ENCODE assay signal across 8 cellular contexts in the genomic region with DNA sequence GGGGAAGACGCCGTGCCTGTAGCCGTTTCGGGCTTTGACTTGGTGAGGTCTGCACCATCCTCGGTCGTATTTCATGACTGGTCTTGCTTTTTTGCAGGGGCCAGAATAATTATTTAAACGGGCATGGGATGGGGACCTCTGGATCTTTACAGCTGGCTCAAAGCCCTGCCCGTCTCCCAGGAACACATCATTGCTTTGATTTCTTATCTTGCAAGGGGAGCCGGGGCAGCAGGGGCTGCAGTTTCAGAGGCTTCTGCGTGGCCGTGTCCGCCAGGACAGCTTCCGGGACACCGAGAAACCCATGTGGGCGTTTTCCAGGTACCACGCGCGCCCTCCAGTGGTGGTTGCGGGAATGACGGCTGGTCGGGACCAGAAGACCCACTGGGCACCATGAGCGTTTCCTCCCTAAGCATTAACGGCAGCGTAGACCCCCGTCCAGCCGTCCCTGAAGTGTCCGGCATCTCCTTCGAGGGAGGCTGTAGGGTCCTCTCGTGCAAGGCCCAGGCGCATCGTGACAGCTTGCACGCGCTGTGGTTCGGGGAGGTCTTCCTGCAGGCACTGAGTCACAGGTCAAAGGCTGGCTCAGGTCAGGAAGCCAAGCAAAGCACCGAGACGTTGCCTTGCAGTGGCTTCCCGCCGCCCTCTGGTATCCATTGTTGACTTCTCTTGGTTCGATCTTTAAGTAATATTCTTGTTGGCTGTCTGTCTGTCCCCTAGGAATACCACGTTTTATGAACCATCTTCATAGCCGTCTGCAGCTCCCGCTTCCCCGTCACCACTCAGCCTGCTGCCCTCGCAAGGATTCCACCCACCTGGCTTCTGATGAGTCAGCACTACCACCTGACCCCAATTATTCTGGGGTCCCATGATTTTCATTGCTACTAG. TPM values are rescaled to one million over a fixed set of nuclear protein-coding genes. Genes with fewer than 3 reads are reported as not detected.
DNase-seq lines count a peak whose midpoint lies in the region; ATAC-seq, FAIRE-seq and TF ChIP-seq lines count a peak whose summit lies in the region.

No MANE protein-coding gene starts in this region.

- POLR2A ChIA-PET in IMR-90 (lab: Charles Lee; ENCODE audit: unreplicated experiment), result no interaction called here

- H3K9me3 ChIP-seq in IMR-90 (ENCODE audit: control insufficient read depth, insufficient read depth, low read length), result peaks cover 2% of the 10 kb centered on the region; the same call in 1 of the 2 replicates
- no peaks in the 10 kb centered on the region for H3K9me3 ChIP-seq in neural progenitor cell (ENCODE audit: low read depth)

- no peaks in the 10 kb centered on the region for H3K9me3 Mint-ChIP-seq in activated T-cell treated with anti-CD3 and anti-CD28 coated beads, Interleukin-2, amount 50 U/mL, for 72 hours
- H3K9me3 Mint-ChIP-seq in neural progenitor cell, result peaks cover 7% of the 10 kb centered on the region
- H3K9me3 Mint-ChIP-seq in stimulated activated naive CD8-positive, alpha-beta T cell treated with anti-CD3 and anti-CD28 coated beads, Interleukin-15, amount 100 ng/mL, for 72 hours, result no peaks in the 10 kb centered on the region

- H3K18ac ChIP-seq in IMR-90 (ENCODE audit: low read depth, low read length), result no peak overlapping the region

- H3K36me3 ChIP-seq in IMR-90 (ENCODE audit: control insufficient read depth, insufficient read depth, low read length) (no peaks in the 10 kb centered on the region), neural progenitor cell (no peaks in the 10 kb centered on the region)

- H3K23ac ChIP-seq in IMR-90 (ENCODE audit: low read depth, low read length), result no peak overlapping the region

- dilution Hi-C loops in IMR-90 (cut with HindIII; ENCODE audit: low sequenced_read_pairs, unreplicated experiment), result no loop called here

- peak overlapping the region; percentile 82; the same call in 1 of the 2 replicates for H4K91ac ChIP-seq in IMR-90 (ENCODE audit: insufficient read depth, low read depth, low read length)

- peak overlapping the region; percentile 92 for H2AK9ac ChIP-seq in IMR-90 (replicated peaks; ENCODE audit: low read depth, low read length, poor library complexity)

- CTCF ChIA-PET in IMR-90 (lab: Yijun Ruan, JAX), result interaction anchor here (0.7 to 1.4 kb wide), 8 partner anchors 10 to 184 kb away, joined by 3 to 7 read pairs (median 4); a partner anchor contains a TSS

- H3K4ac ChIP-seq in IMR-90 (ENCODE audit: low read depth, low read length), result peak overlapping the region; percentile 79

- H3K9me1 ChIP-seq in IMR-90 (ENCODE audit: insufficient read depth, low read length), result 0 out of 2 replicates have a peak, but pooled peaks cover 3% of the 10 kb centered on the region

- in situ Hi-C loops in GM13976 (cut with MboI; ENCODE audit: low sequenced_read_pairs, unreplicated experiment) (loop anchor here (10.0 kb wide), 1 partner anchor 181 kb away; no protein-coding TSS in a partner anchor), IMR-90 (cut with MboI; ENCODE audit: low sequenced_read_pairs) (loop anchor here (10.0 kb wide), 1 partner anchor 181 kb away; no protein-coding TSS in a partner anchor)

- DNase-seq in GM13976 (ENCODE audit: low spot score) (peak; percentile 89), IMR-90 (peak; percentile 52), RCC 7860 (ENCODE audit: low spot score) (peak; percentile 48), fibroblast of pulmonary artery (ENCODE audit: low read depth) (peak; percentile 73), neural progenitor cell (ENCODE audit: low spot score) (peak; percentile 83), OCI-M2 (lab: John Stamatoyannopoulos, UW; ENCODE audit: unreplicated experiment) (no peak)
- peak; percentile 87 to 93 for DNase-seq in activated T-cell treated with anti-CD3 and anti-CD28 coated beads, Interleukin-2, amount 50 U/mL, for 72 hours
- DNase-seq in stimulated activated naive CD8-positive, alpha-beta T cell treated with anti-CD3 and anti-CD28 coated beads, Interleukin-15, amount 100 ng/mL, for 72 hours, result peak; percentile 87

- H2BK5ac ChIP-seq in IMR-90 (ENCODE audit: low read depth, low read length, poor library complexity, severe bottlenecking), result no peak overlapping the region

- H3K4me3 ChIP-seq in IMR-90 (ENCODE audit: insufficient read depth, low read depth, low read length) (no peak overlapping the region), fibroblast of pulmonary artery (replicated peaks; ENCODE audit: low read depth, low read length) (no peak overlapping the region), neural progenitor cell (no peak overlapping the region)

- H4K8ac ChIP-seq in IMR-90 (ENCODE audit: low read depth in 2 of 2, low read length in 2 of 2), result peak overlapping the region; percentile 97 to 99

- H3K56ac ChIP-seq in IMR-90 (ENCODE audit: extremely low read depth, insufficient read depth, low read length), result peak overlapping the region; percentile 52; the same call in 1 of the 2 replicates

- intact Hi-C loops in IMR-90 (cut with micrococcal nuclease), result loop anchor here (1.0 kb wide), 2 partner anchors 89 to 183 kb away; no protein-coding TSS in a partner anchor

- TF ChIP-seq RAD21 in IMR-90 (IDR thresholded peaks at IDR 0.05; ENCODE audit: low read length), result peak; percentile 66

- H2BK15ac ChIP-seq in IMR-90 (ENCODE audit: low read depth, low read length), result no peak overlapping the region

- H3K27ac ChIP-seq in IMR-90 (ENCODE audit: insufficient read depth, low read length) (no peak overlapping the region), neural progenitor cell (no peak overlapping the region)

- peak overlapping the region; percentile 59 to 83 for H3K4me3 Mint-ChIP-seq in activated T-cell treated with anti-CD3 and anti-CD28 coated beads, Interleukin-2, amount 50 U/mL, for 72 hours
- peak overlapping the region; percentile 70 for H3K4me3 Mint-ChIP-seq in neural progenitor cell
- H3K4me3 Mint-ChIP-seq in stimulated activated naive CD8-positive, alpha-beta T cell treated with anti-CD3 and anti-CD28 coated beads, Interleukin-15, amount 100 ng/mL, for 72 hours, result peak overlapping the region; percentile 66 to 80

- H3K79me1 ChIP-seq in IMR-90 (ENCODE audit: low read depth in 1 of 2, low read length in 2 of 2), result no peaks in the 10 kb centered on the region

- peak overlapping the region; percentile 61 for H2AK5ac ChIP-seq in IMR-90 (ENCODE audit: low read depth, low read length)

- 0 out of 2 replicates have a peak, but pooled peaks cover 2% of the 10 kb centered on the region for H3K4me1 ChIP-seq in IMR-90 (ENCODE audit: control insufficient read depth, insufficient read depth, low read length)
- H3K4me1 ChIP-seq in neural progenitor cell, result no peaks in the 10 kb centered on the region

- peak; percentile 96 for ATAC-seq in IMR-90 (ENCODE audit: low read depth)
- ATAC-seq in activated T-cell treated with anti-CD3 and anti-CD28 coated beads, Interleukin-2, amount 50 U/mL, for 72 hours (replicated peaks in 1 of 2), result peak; percentile 75 to 80
- ATAC-seq in stimulated activated naive CD8-positive, alpha-beta T cell treated with anti-CD3 and anti-CD28 coated beads, Interleukin-15, amount 100 ng/mL, for 72 hours, result peak; percentile 79

- peaks cover 14% of the 10 kb centered on the region for H3K27me3 Mint-ChIP-seq in activated T-cell treated with anti-CD3 and anti-CD28 coated beads, Interleukin-2, amount 50 U/mL, for 72 hours (ENCODE audit: low read depth)
- peaks cover 15% of the 10 kb centered on the region for H3K27me3 Mint-ChIP-seq in neural progenitor cell (ENCODE audit: insufficient read depth, low read depth)
- H3K27me3 Mint-ChIP-seq in stimulated activated naive CD8-positive, alpha-beta T cell treated with anti-CD3 and anti-CD28 coated beads, Interleukin-15, amount 100 ng/mL, for 72 hours, result peaks cover 31% of the 10 kb centered on the region

- H3K36me3 Mint-ChIP-seq in activated T-cell treated with anti-CD3 and anti-CD28 coated beads, Interleukin-2, amount 50 U/mL, for 72 hours (ENCODE audit: insufficient read depth in 2 of 2), result no peaks in the 10 kb centered on the region
- H3K36me3 Mint-ChIP-seq in neural progenitor cell, result no peaks in the 10 kb centered on the region

- WGBS in IMR-90 (ENCODE audit: extremely low coverage in 2 of 2, insufficient read length in 1 of 2), 2 experiments, result 46% methylated on average over 24 of the region's 44 CpGs; no CpG with 5 or more reads in 1 of the 2 experiments

- H2AFZ ChIP-seq in IMR-90 (replicated peaks; ENCODE audit: low read length, poor library complexity), result peak overlapping the region; percentile 97
- H2AFZ ChIP-seq in neural progenitor cell (replicated peaks), result peak overlapping the region; percentile 99

- H4K5ac ChIP-seq in IMR-90 (ENCODE audit: low read depth, low read length), result peak overlapping the region; percentile 95

- H3K9ac ChIP-seq in IMR-90 (ENCODE audit: low read depth, low read length) (peak overlapping the region; percentile 57), neural progenitor cell (no peak overlapping the region)

- H3K79me2 ChIP-seq in neural progenitor cell (ENCODE audit: low read depth), result no peaks in the 10 kb centered on the region

- BruUV-seq in IMR-90 (replicated peaks; lab: Mats Ljungman, UMichigan), result no TSS peak

- H3F3A ChIP-seq in neural progenitor cell (ENCODE audit: low read depth), result no peaks in the 10 kb centered on the region

- H3K4me2 ChIP-seq in IMR-90 (ENCODE audit: low read depth, low read length) (peak overlapping the region; percentile 34; the same call in 1 of the 2 replicates), neural progenitor cell (peak overlapping the region; percentile 67)

- H3K27me3 ChIP-seq in IMR-90 (ENCODE audit: control insufficient read depth, insufficient read depth, low read length), result peaks cover 2% of the 10 kb centered on the region; the same call in 1 of the 2 replicates
- H3K27me3 ChIP-seq in neural progenitor cell, result no peaks in the 10 kb centered on the region

- peak overlapping the region; percentile 37; the same call in 1 of the 2 replicates for H2BK120ac ChIP-seq in IMR-90 (ENCODE audit: low read depth, low read length)

- H4K20me1 ChIP-seq in IMR-90 (ENCODE audit: insufficient read depth, low read length), result no peaks in the 10 kb centered on the region
- H4K20me1 ChIP-seq in neural progenitor cell (ENCODE audit: low read depth), result no peaks in the 10 kb centered on the region

- H3K27ac Mint-ChIP-seq in activated T-cell treated with anti-CD3 and anti-CD28 coated beads, Interleukin-2, amount 50 U/mL, for 72 hours, result no peak overlapping the region
- no peak overlapping the region for H3K27ac Mint-ChIP-seq in neural progenitor cell
- H3K27ac Mint-ChIP-seq in stimulated activated naive CD8-positive, alpha-beta T cell treated with anti-CD3 and anti-CD28 coated beads, Interleukin-15, amount 100 ng/mL, for 72 hours, result peak overlapping the region; percentile 57 to 98

- H3K14ac ChIP-seq in IMR-90 (replicated peaks; ENCODE audit: low read depth, low read length), result peak overlapping the region; percentile 68

- peaks cover 20% of the 10 kb centered on the region for H3K4me1 Mint-ChIP-seq in activated T-cell treated with anti-CD3 and anti-CD28 coated beads, Interleukin-2, amount 50 U/mL, for 72 hours (ENCODE audit: low read depth)
- peaks cover 16% of the 10 kb centered on the region for H3K4me1 Mint-ChIP-seq in neural progenitor cell
- peaks cover 40% of the 10 kb centered on the region for H3K4me1 Mint-ChIP-seq in stimulated activated naive CD8-positive, alpha-beta T cell treated with anti-CD3 and anti-CD28 coated beads, Interleukin-15, amount 100 ng/mL, for 72 hours

- TF ChIP-seq CTCF in GM13976 (IDR thresholded peaks at IDR 0.05; ENCODE audit: borderline replicate concordance, control extremely low read depth, extremely low read depth, insufficient read depth, missing control alignments) (peak; percentile 90), IMR-90 (conservative IDR thresholded peaks at IDR 0.05; ENCODE audit: low read depth, low read length) (peak; percentile 86), fibroblast of pulmonary artery (IDR thresholded peaks at IDR 0.05; ENCODE audit: low read length, missing control alignments) (peak; percentile 93), neural progenitor cell (IDR thresholded peaks at IDR 0.05) (peak; percentile 88)

- TF ChIP-seq POLR2A in IMR-90 (IDR thresholded peaks at IDR 0.05; ENCODE audit: low read depth, low read length), result no peak

- H2BK20ac ChIP-seq in IMR-90 (ENCODE audit: low read depth, low read length), result peak overlapping the region; percentile 1; the same call in 1 of the 2 replicates

- FAIRE-seq in RCC 7860 (lab: Jason Lieb, UNC), result no peak

RNA-seq across cellular contexts. Expression of a gene that starts 16.2 kb away (rescaled TPM):
- total RNA-seq in IMR-90 (2012; rRNA removed), result 9.4 and 11.8 TPM in 2 replicates
- polyA plus RNA-seq in IMR-90 (2012; rRNA removed), result 25.9 and 28.7 TPM in 2 replicates
- polyA plus RNA-seq in IMR-90 (2012; cell fraction: cytosol; rRNA removed), result 15.0 and 19.7 TPM in 2 replicates
- polyA plus RNA-seq in IMR-90 (2012; cell fraction: nucleus; rRNA removed; ENCODE audit: low replicate concordance), result 21.7 and 58.1 TPM in 2 replicates
- 10 to 100 TPM; 62.2 to 71.3 TPM for total RNA-seq in activated T-cell treated with anti-CD3 and anti-CD28 coated beads, Interleukin-2, amount 50 U/mL, for 72 hours
- total RNA-seq in neural progenitor cell (ENCODE audit: low replicate concordance), result 9.0 and 13.3 TPM in 2 replicates

RNA-seq across cellular contexts. Expression of a gene that starts 56.5 kb away (rescaled TPM):
- total RNA-seq in IMR-90 (2012; rRNA removed) (not detected in 2 replicates), neural progenitor cell (ENCODE audit: low replicate concordance) (not detected in 2 replicates)
- polyA plus RNA-seq in IMR-90 (2012; rRNA removed), result not detected in 2 replicates
- not detected in 2 replicates for polyA plus RNA-seq in IMR-90 (2012; cell fraction: cytosol; rRNA removed)
- polyA plus RNA-seq in IMR-90 (2012; cell fraction: nucleus; rRNA removed; ENCODE audit: low replicate concordance), result not detected in 2 replicates
- total RNA-seq in activated T-cell treated with anti-CD3 and anti-CD28 coated beads, Interleukin-2, amount 50 U/mL, for 72 hours, result not detected

Comparison
In these comparisons a context has a peak if more than half of its experiments do, and no peak if none do; other contexts are left out.
1. H3K27ac Mint-ChIP-seq: peak in stimulated activated naive CD8-positive, alpha-beta T cell treated with anti-CD3 and anti-CD28 coated beads, Interleukin-15, amount 100 ng/mL, for 72 hours (2 of 2); none in activated T-cell treated with anti-CD3 and anti-CD28 coated beads, Interleukin-2, amount 50 U/mL, for 72 hours (single experiment) and neural progenitor cell (single experiment).
2. Peak in every context shown above with its lines, with median percentiles within 50 percentile points of each other: CTCF ChIP-seq, ATAC-seq and H3K4me3 Mint-ChIP-seq.